In the genomic region with DNA sequence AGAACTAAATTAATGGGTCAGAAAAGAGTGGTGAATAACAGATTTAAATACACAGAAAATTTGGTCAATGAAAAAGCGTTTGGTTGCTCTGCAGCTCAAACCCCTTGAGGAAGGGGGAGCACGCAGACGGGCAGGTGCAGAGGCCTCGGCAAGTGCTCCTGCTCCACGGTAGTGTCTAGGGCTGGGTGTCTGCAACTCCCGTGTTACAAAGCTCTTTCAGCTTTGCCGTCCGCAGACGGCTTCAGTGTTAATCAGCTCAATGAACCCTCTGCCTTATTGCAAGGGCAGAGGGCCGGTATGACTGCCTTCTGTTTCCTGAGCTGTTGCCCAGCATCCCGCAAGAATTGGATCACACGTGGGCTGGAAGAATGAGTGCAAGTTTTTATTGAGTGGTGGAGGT, we compare ENCODE assay signal across 21 cellular contexts.
"Had no signal": no experiment of that assay in that cellular context is flagged by ENCODE, and none has a peak within 500 bp of the region (broad histone marks: within the 10 kb centered on the region; RNA-seq: fewer than 3 reads in every experiment).

No MANE protein-coding gene starts in this region.

- H2AFZ ChIP-seq: hepatocyte had no signal

- H3K27ac ChIP-seq: esophagus squamous epithelium, gastroesophageal sphincter, hepatocyte, pancreas, right atrium auricular region, sigmoid colon, skin epidermis, tibial artery, upper lobe of left lung, uterus had no signal

- H3K9me3 Mint-ChIP-seq: stimulated activated naive CD8-positive, alpha-beta T cell treated with anti-CD3 and anti-CD28 coated beads, Interleukin-15, Interleukin-2, amounts not matched to agents 100 ng/mL and 50 ng/mL, for 24 hours had no signal

- H3K27ac Mint-ChIP-seq: dendritic cell treated with granulocyte-macrophage colony-stimulating factor and Interleukin-4, amounts not matched to agents 40 ng/mL and 50 ng/mL, for 4 days; natural killer cell treated with Interleukin-12 subunit alpha and Interleukin-12 subunit beta and Interleukin-15 and Interleukin-18, amount 100 ng/mL, for 72 hours; stimulated activated naive CD8-positive, alpha-beta T cell treated with anti-CD3 and anti-CD28 coated beads, Interleukin-15, Interleukin-2, amounts not matched to agents 100 ng/mL and 50 ng/mL, for 24 hours had no signal

- H3K4me3 Mint-ChIP-seq: dendritic cell treated with granulocyte-macrophage colony-stimulating factor and Interleukin-4, amounts not matched to agents 40 ng/mL and 50 ng/mL, for 4 days; natural killer cell treated with Interleukin-12 subunit alpha and Interleukin-12 subunit beta and Interleukin-15 and Interleukin-18, amount 100 ng/mL, for 72 hours; stimulated activated naive CD8-positive, alpha-beta T cell treated with anti-CD3 and anti-CD28 coated beads, Interleukin-15, Interleukin-2, amounts not matched to agents 100 ng/mL and 50 ng/mL, for 24 hours had no signal

- H3K4me2 ChIP-seq: hepatocyte had no signal

- H3K9me3 ChIP-seq: esophagus squamous epithelium, pancreas, right atrium auricular region, sigmoid colon, upper lobe of left lung, uterus had no signal

- H3K79me2 ChIP-seq: hepatocyte had no signal

- H3K36me3 ChIP-seq: esophagus squamous epithelium, gastroesophageal sphincter, pancreas, right atrium auricular region, sigmoid colon, tibial artery, upper lobe of left lung, uterus had no signal

- H3K4me3 ChIP-seq: esophagus squamous epithelium, gastroesophageal sphincter, hepatocyte, lung, pancreas, right atrium auricular region, sigmoid colon, skin epidermis, tibial artery, upper lobe of left lung, uterus had no signal

- H3K36me3 Mint-ChIP-seq: natural killer cell treated with Interleukin-12 subunit alpha and Interleukin-12 subunit beta and Interleukin-15 and Interleukin-18, amount 100 ng/mL, for 72 hours had no signal

- H3K4me1 ChIP-seq: esophagus squamous epithelium, gastroesophageal sphincter, pancreas, right atrium auricular region, sigmoid colon, tibial artery, upper lobe of left lung, uterus had no signal

- ATAC-seq: gastroesophageal sphincter; left colon; left ventricle myocardium superior; natural killer cell treated with Interleukin-12 subunit alpha and Interleukin-12 subunit beta and Interleukin-15 and Interleukin-18, amount 100 ng/mL, for 72 hours; pancreas had no signal

- DNase-seq: esophagus squamous epithelium; foreskin fibroblast; left colon; left ventricle myocardium superior; mesenchymal stem cell; midbrain; occipital lobe; sigmoid colon; stimulated activated CD4-positive, alpha-beta T cell treated with anti-CD3 and anti-CD28 coated beads, Interleukin-2, amount 100 ng/mL, for 48 hours; tibial artery; uterus had no signal

- H3K27me3 Mint-ChIP-seq: dendritic cell treated with granulocyte-macrophage colony-stimulating factor and Interleukin-4, amounts not matched to agents 40 ng/mL and 50 ng/mL, for 4 days; natural killer cell treated with Interleukin-12 subunit alpha and Interleukin-12 subunit beta and Interleukin-15 and Interleukin-18, amount 100 ng/mL, for 72 hours; stimulated activated naive CD8-positive, alpha-beta T cell treated with anti-CD3 and anti-CD28 coated beads, Interleukin-15, Interleukin-2, amounts not matched to agents 100 ng/mL and 50 ng/mL, for 24 hours had no signal

- H3K27me3 ChIP-seq: esophagus squamous epithelium, gastroesophageal sphincter, hepatocyte, pancreas, right atrium auricular region, sigmoid colon, tibial artery, upper lobe of left lung, uterus had no signal
